Comparison of ENCODE assay signal across 8 cellular contexts in the genomic region with DNA sequence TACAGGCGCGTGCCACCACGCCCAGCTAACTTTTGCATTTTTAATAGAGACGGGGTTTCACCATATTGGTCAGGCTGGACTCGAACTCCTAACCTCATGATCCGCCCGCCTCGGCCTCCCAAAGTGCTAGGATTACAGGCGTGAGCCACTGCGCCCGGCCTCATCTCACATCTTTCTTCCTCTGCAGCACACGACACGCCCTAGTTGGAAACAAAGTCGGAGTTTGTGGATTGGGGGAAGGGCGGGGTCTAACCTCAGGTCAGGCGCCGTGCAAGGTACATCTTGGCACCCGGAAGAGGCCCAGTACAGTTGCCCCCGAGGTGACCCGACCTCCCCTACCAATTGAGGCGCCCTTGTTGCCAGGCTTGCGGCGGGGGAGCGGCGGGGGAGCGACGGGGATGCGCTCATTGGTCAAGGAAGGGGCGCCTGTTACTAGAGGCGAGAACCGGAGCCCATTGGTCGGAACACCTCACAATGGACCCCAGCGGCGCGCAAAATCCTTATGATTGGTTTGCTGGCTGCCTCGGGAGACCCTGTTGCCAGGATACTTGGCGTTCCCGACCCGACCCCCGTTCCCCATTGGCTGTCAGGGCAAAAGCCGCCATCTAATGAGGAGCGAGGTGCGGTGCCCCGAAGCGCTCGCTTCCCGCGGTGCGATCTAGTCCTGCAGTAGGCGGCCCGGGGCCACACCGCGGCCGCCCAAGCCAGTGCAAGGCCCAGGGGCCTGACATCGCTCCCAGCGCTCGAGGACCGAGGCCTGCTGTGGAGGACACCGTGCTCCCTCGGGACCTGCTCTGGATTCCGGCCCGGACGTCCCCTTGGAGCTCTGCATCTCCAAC. TPM values are rescaled to one million over a fixed set of nuclear protein-coding genes. Genes with fewer than 3 reads are reported as not detected.
A peak's percentile ranks its signal among the peaks of the same experiment; 100 is the strongest.
DNase-seq lines count a peak whose midpoint lies in the region; ATAC-seq and TF ChIP-seq lines count a peak whose summit lies in the region.

A gene with protein sequence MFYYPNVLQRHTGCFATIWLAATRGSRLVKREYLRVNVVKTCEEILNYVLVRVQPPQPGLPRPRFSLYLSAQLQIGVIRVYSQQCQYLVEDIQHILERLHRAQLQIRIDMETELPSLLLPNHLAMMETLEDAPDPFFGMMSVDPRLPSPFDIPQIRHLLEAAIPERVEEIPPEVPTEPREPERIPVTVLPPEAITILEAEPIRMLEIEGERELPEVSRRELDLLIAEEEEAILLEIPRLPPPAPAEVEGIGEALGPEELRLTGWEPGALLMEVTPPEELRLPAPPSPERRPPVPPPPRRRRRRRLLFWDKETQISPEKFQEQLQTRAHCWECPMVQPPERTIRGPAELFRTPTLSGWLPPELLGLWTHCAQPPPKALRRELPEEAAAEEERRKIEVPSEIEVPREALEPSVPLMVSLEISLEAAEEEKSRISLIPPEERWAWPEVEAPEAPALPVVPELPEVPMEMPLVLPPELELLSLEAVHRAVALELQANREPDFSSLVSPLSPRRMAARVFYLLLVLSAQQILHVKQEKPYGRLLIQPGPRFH (plus strand): TSS at position 659 of the 839 bp plus-strand sequence. CDS start 473 bp downstream, outside the sequence.

- H3K27ac ChIP-seq in RWPE1 (peak within 1 kb of the TSS; percentile 5; the same call in 1 of the 2 replicates), heart right ventricle (peak within 1 kb of the TSS in 1 of 10 donors; percentile 36), upper lobe of left lung (peak within 1 kb of the TSS in 3 of 4 donors; percentile 10 to 52 (median 22))

- H3K4me1 Mint-ChIP-seq in activated naive CD4-positive, alpha-beta T cell treated with anti-CD3 and anti-CD28 coated beads, Interleukin-2, amount 50 U/mL, for 24 hours, result peaks cover 34% of the 10 kb centered on the region

- intact Hi-C loops in heart right ventricle (cut with DNase I) (no loop called here), posterior cingulate gyrus (cut with DNase I) (no loop called here)

- ATAC-seq in GM18870 (IDR thresholded peaks at IDR 0.05; ENCODE audit: unreplicated experiment) (peak; percentile 59), HG03097 (IDR thresholded peaks at IDR 0.05; ENCODE audit: low FRiP score, unreplicated experiment) (peak; percentile 72), heart right ventricle (peak; percentile 45 to 81 (median 70)), upper lobe of left lung (ENCODE audit: low FRiP score in 2 of 2) (peak; percentile 72 to 84)

- H3K27me3 ChIP-seq in heart right ventricle (no peaks in the 10 kb centered on the region), upper lobe of left lung (no peaks in the 10 kb centered on the region), HAP-1 (ENCODE audit: low read depth) (no peaks in the 10 kb centered on the region)

- WGBS in heart right ventricle, 2 donors, result 14 to 26% methylated on average over 63 of the region's 63 CpGs
- WGBS in upper lobe of left lung, 2 donors, result 34 to 39% methylated on average over 27 to 54 of the region's 63 CpGs

- no peaks in the 10 kb centered on the region for H3K27me3 Mint-ChIP-seq in activated naive CD4-positive, alpha-beta T cell treated with anti-CD3 and anti-CD28 coated beads, Interleukin-2, amount 50 U/mL, for 24 hours

- H3K9me3 ChIP-seq in heart right ventricle (no peaks in the 10 kb centered on the region), upper lobe of left lung (no peaks in the 10 kb centered on the region), HAP-1 (no peaks in the 10 kb centered on the region)

- DNase-seq in RWPE1 (ENCODE audit: low spot score), result no peak
- peak; percentile 65 to 74 for DNase-seq in heart right ventricle
- peak; percentile 80 to 99 (median 94) for DNase-seq in posterior cingulate gyrus
- DNase-seq in upper lobe of left lung, result peak; percentile 84 to 91
- no peak for DNase-seq in HAP-1 (ENCODE audit: low spot score in 2 of 2)

- peaks cover 0 to 87% (median 11%) of the 10 kb centered on the region in 9 donors for H3K36me3 ChIP-seq in heart right ventricle
- peaks cover 3 to 75% (median 44%) of the 10 kb centered on the region in 4 donors for H3K36me3 ChIP-seq in upper lobe of left lung
- no peaks in the 10 kb centered on the region for H3K36me3 ChIP-seq in HAP-1 (replicated peaks)

- peak within 1 kb of the TSS in 9 of 10 donors; percentile 1 to 52 (median 39) for H3K4me3 ChIP-seq in heart right ventricle
- peak within 1 kb of the TSS in 3 of 4 donors; percentile 34 to 45 (median 43) for H3K4me3 ChIP-seq in upper lobe of left lung
- H3K4me3 ChIP-seq in HAP-1, result no peak within 1 kb of the TSS

- peak within 1 kb of the TSS; percentile 84 for H3K4me3 Mint-ChIP-seq in activated naive CD4-positive, alpha-beta T cell treated with anti-CD3 and anti-CD28 coated beads, Interleukin-2, amount 50 U/mL, for 24 hours

- in situ Hi-C loops in HAP-1 (cut with MboI; ENCODE audit: low sequenced_read_pairs), result no loop called here

- peaks cover 0 to 26% (median 11%) of the 10 kb centered on the region in 9 donors for H3K4me1 ChIP-seq in heart right ventricle
- peaks cover 0 to 10% (median 6%) of the 10 kb centered on the region in 4 donors for H3K4me1 ChIP-seq in upper lobe of left lung
- no peaks in the 10 kb centered on the region for H3K4me1 ChIP-seq in HAP-1

- H3K9me3 Mint-ChIP-seq in activated naive CD4-positive, alpha-beta T cell treated with anti-CD3 and anti-CD28 coated beads, Interleukin-2, amount 50 U/mL, for 24 hours, result no peaks in the 10 kb centered on the region

- CTCF ChIA-PET in RWPE1 (lab: Yijun Ruan, JAX), result no interaction called here

- TF ChIP-seq CTCF in RWPE1 (conservative IDR thresholded peaks at IDR 0.05; ENCODE audit: low read depth), result no peak
- no peak for TF ChIP-seq CTCF in heart right ventricle (IDR thresholded peaks at IDR 0.05)
- no peak for TF ChIP-seq CTCF in upper lobe of left lung (IDR thresholded peaks at IDR 0.05)

- TF ChIP-seq EP300 in upper lobe of left lung (IDR thresholded peaks at IDR 0.05), result no peak

- peak within 1 kb of the TSS; percentile 62 for H3K27ac Mint-ChIP-seq in activated naive CD4-positive, alpha-beta T cell treated with anti-CD3 and anti-CD28 coated beads, Interleukin-2, amount 50 U/mL, for 24 hours

- H3K36me3 Mint-ChIP-seq in activated naive CD4-positive, alpha-beta T cell treated with anti-CD3 and anti-CD28 coated beads, Interleukin-2, amount 50 U/mL, for 24 hours, result peaks cover 14% of the 10 kb centered on the region

- POLR2A ChIA-PET in RWPE1 (lab: Yijun Ruan, JAX; ENCODE audit: low non-redundant PET), result interaction anchor here (0.6 kb wide), 1 partner anchor 11 kb away, joined by 7 read pairs; no protein-coding TSS in a partner anchor

- TF ChIP-seq POLR2A in upper lobe of left lung (IDR thresholded peaks at IDR 0.05), result peak in 1 of 4 donors; percentile 35

RNA-seq across cellular contexts. Expression of the gene that starts here (rescaled TPM):
- total RNA-seq in heart right ventricle (1 to 10 TPM; 2.5 to 7.0 (median 4.3) TPM), upper lobe of left lung (10 to 100 TPM; 16.0 to 76.5 (median 29.4) TPM)
- polyA plus RNA-seq in heart right ventricle, result 10 to 100 TPM in 1 of 2 donors, 1 to 10 TPM in 1; 2.5 to 17.7 TPM

Comparison
In these comparisons a context has a peak if more than half of its experiments do, and no peak if none do; other contexts are left out.
1. DNase-seq: peak in heart right ventricle (2 of 2), posterior cingulate gyrus (10 of 10) and upper lobe of left lung (2 of 2); none in RWPE1 (single experiment) and HAP-1 (0 of 2).
2. Peak in every context shown above with its lines, with median percentiles within 50 percentile points of each other: ATAC-seq.